23 cellular contexts compared by ENCODE assay signal in genomic region chr4:5968246-5968645, GRCh38. TPM values are rescaled to one million over a fixed set of nuclear protein-coding genes. Genes with fewer than 3 reads are reported as not detected.
"Had no signal": no experiment of that assay in that cellular context is flagged by ENCODE, and none has a peak within 500 bp of the region (broad histone marks: within the 10 kb centered on the region; RNA-seq: fewer than 3 reads in every experiment).

No MANE protein-coding gene starts in this region.

- H3K4me1 Mint-ChIP-seq: activated naive CD4-positive, alpha-beta T cell treated with anti-CD3 and anti-CD28 coated beads, Interleukin-2, amount 50 U/mL, for 24 hours; activated T-helper 17 cell treated with anti-CD3 and anti-CD28 coated beads, Interleukin-2, amount 50 U/mL, for 72 hours had no signal

- H3K36me3 Mint-ChIP-seq: activated naive CD4-positive, alpha-beta T cell treated with anti-CD3 and anti-CD28 coated beads, Interleukin-2, amount 50 U/mL, for 24 hours had no signal

- H3K4me1 ChIP-seq: ascending aorta, body of pancreas, Peyer's patch, SJSA1 had no signal

- ATAC-seq: activated T-helper 17 cell treated with anti-CD3 and anti-CD28 coated beads, Interleukin-2, amount 50 U/mL, for 72 hours; body of pancreas; SK-N-SH treated with all-trans-retinoic acid at 6 μM for 48 hours had no signal

- H3K36me3 ChIP-seq: ascending aorta, Peyer's patch, SJSA1 had no signal

- H3K9me3 Mint-ChIP-seq: activated naive CD4-positive, alpha-beta T cell treated with anti-CD3 and anti-CD28 coated beads, Interleukin-2, amount 50 U/mL, for 24 hours; activated T-helper 17 cell treated with anti-CD3 and anti-CD28 coated beads, Interleukin-2, amount 50 U/mL, for 72 hours had no signal

- H3K4me3 Mint-ChIP-seq: activated naive CD4-positive, alpha-beta T cell treated with anti-CD3 and anti-CD28 coated beads, Interleukin-2, amount 50 U/mL, for 24 hours; activated T-helper 17 cell treated with anti-CD3 and anti-CD28 coated beads, Interleukin-2, amount 50 U/mL, for 72 hours had no signal

- H3K27me3 ChIP-seq: ascending aorta, body of pancreas, Peyer's patch, SJSA1 had no signal

- DNase-seq: activated CD4-positive, alpha-beta T cell treated with anti-CD3 and anti-CD28 coated beads for 48 hours; activated CD4-positive, alpha-beta T cell treated with anti-CD3 and anti-CD28 coated beads, Interleukin-2, amount 50 U/mL, for 48 hours; activated CD4-positive, CD25-positive, alpha-beta regulatory T cell treated with anti-CD3 and anti-CD28 coated beads, Interleukin-2, amount 50 U/mL, for 72 hours; activated T-cell treated with anti-CD3 and anti-CD28 coated beads for 4 hours; activated T-cell treated with anti-CD3 and anti-CD28 coated beads, Interleukin-2, amount 50 U/mL, for 48 hours; body of pancreas; Kasumi-1; KBM-7; NCI-H1105 treated with DMSO at 0.1 percent for 48 hours; NCI-H146; NCI-H187 treated with DMSO at 0.1 percent for 48 hours; NCI-H2081 treated with DMSO at 0.1 percent for 48 hours; NCI-H446; NCI-H524; SHP77; SW 1271 had no signal

- H3K27ac ChIP-seq: ascending aorta, body of pancreas, Peyer's patch, RWPE1, SJSA1 had no signal

- H3K4me3 ChIP-seq: ascending aorta, body of pancreas, Peyer's patch, SJSA1 had no signal

- H3K9me3 ChIP-seq: ascending aorta, body of pancreas, Peyer's patch, SJSA1 had no signal

- H3K27ac Mint-ChIP-seq: activated naive CD4-positive, alpha-beta T cell treated with anti-CD3 and anti-CD28 coated beads, Interleukin-2, amount 50 U/mL, for 24 hours; activated T-helper 17 cell treated with anti-CD3 and anti-CD28 coated beads, Interleukin-2, amount 50 U/mL, for 72 hours had no signal

RNA-seq across cellular contexts. Expression of gene C4orf50, which starts 50.0 kb away (rescaled TPM):
- total RNA-seq: ascending aorta, SJSA1 had no signal
